In genomic region chr2:219954331-219954730, GRCh38 we compare ENCODE assay signal across 1 cellular context.
TF ChIP-seq lines count a peak whose summit lies in the region.

No MANE protein-coding gene starts in this region.

TF ChIP-seq in IMR-90, 13 proteins besides CTCF, POLR2A, EP300 and RAD21:
- TF ChIP-seq SMC3 (IDR thresholded peaks at IDR 0.05; ENCODE audit: low read depth, low read length) (no peak), MXI1 (IDR thresholded peaks at IDR 0.05; ENCODE audit: borderline replicate concordance, low read depth, low read length) (no peak), CHD1 (IDR thresholded peaks at IDR 0.05; ENCODE audit: low read depth, low read length) (no peak), RFX5 (IDR thresholded peaks at IDR 0.05; ENCODE audit: low read depth, low read length) (no peak), ELK1 (IDR thresholded peaks at IDR 0.05; ENCODE audit: borderline replicate concordance, low read depth, low read length) (no peak)
